In genomic region chr1:9826087-9826486, GRCh38 we compare ENCODE assay signal across 10 cellular contexts. TPM values are rescaled to one million over a fixed set of nuclear protein-coding genes. Genes with fewer than 3 reads are reported as not detected.
A peak's percentile ranks its signal among the peaks of the same experiment; 100 is the strongest.
DNase-seq lines count a peak whose midpoint lies in the region; ATAC-seq, FAIRE-seq and TF ChIP-seq lines count a peak whose summit lies in the region.
"Had no signal": no experiment of that assay in that cellular context is flagged by ENCODE, and none has a peak within 500 bp of the region (broad histone marks: within the 10 kb centered on the region; RNA-seq: fewer than 3 reads in every experiment).

No MANE protein-coding gene starts in this region.

- H3K27ac Mint-ChIP-seq in dendritic cell treated with granulocyte-macrophage colony-stimulating factor and Interleukin-4, amounts not matched to agents 40 ng/mL and 50 ng/mL, for 4 days = peak overlapping the region; percentile 69
- peak overlapping the region; percentile 83 for H3K27ac Mint-ChIP-seq in osteocyte (ENCODE audit: unreplicated experiment)

- no TSS peak for BruUV-seq in HepG2 (replicated peaks; lab: Mats Ljungman, UMichigan)

- no peak overlapping the region for H3K4me3 ChIP-seq in HepG2 (replicated peaks in 1 of 3; ENCODE audit: insufficient read depth in 1 of 3, low read depth in 2 of 3, low read length in 3 of 3)
- no peak overlapping the region for H3K4me3 ChIP-seq in right lobe of liver

- H3K36me3 Mint-ChIP-seq in dendritic cell treated with granulocyte-macrophage colony-stimulating factor and Interleukin-4, amounts not matched to agents 40 ng/mL and 50 ng/mL, for 4 days (ENCODE audit: low read depth) = no peaks in the 10 kb centered on the region
- no peaks in the 10 kb centered on the region for H3K36me3 Mint-ChIP-seq in osteocyte (ENCODE audit: unreplicated experiment)

- no peak for DNase-seq in HepG2 (ENCODE audit: low spot score)
- DNase-seq in right lobe of liver = no peak
- no peak for DNase-seq in osteocyte (ENCODE audit: extremely low spot score, unreplicated experiment)
- DNase-seq in erythroblast (lab: John Stamatoyannopoulos, UW) = no peak
- DNase-seq in stimulated activated CD4-positive, alpha-beta T cell treated with anti-CD3 and anti-CD28 coated beads, Interleukin-1b, Interleukin-23, amount 100 ng/mL, for 48 hours = no peak
- DNase-seq: activated CD4-positive, CD25-positive, alpha-beta regulatory T cell; GOT3 had no signal

- H3K9me3 ChIP-seq in HepG2 (ENCODE audit: low read length) (no peaks in the 10 kb centered on the region), right lobe of liver (no peaks in the 10 kb centered on the region)

- H3K36me3 ChIP-seq in HepG2 (replicated peaks in 1 of 2; ENCODE audit: control insufficient read depth in 1 of 2, insufficient read depth in 2 of 2, low read length in 2 of 2) (no peaks in the 10 kb centered on the region), right lobe of liver (no peaks in the 10 kb centered on the region)

- POLR2A ChIA-PET in HepG2 (lab: Yijun Ruan, JAX) = interaction anchor here (1.7 kb wide), 1 partner anchor 109 kb away, joined by 6 read pairs; no protein-coding TSS in a partner anchor

- no peak for TF ChIP-seq RAD21 in HepG2 (CRISPR knock-in tag; IDR thresholded peaks at IDR 0.05)

- H3K27me3 ChIP-seq in HepG2 (ENCODE audit: control insufficient read depth in 1 of 2, insufficient read depth in 2 of 2, low read length in 2 of 2) (peaks cover 0 to 4% of the 10 kb centered on the region in 2 experiments; a peak in 1 of 5 replicates), right lobe of liver (no peaks in the 10 kb centered on the region)

- H3K9ac ChIP-seq in HepG2 (ENCODE audit: insufficient read depth, low read depth, low read length) = no peak overlapping the region

- peaks cover 24% of the 10 kb centered on the region for H3K4me1 Mint-ChIP-seq in dendritic cell treated with granulocyte-macrophage colony-stimulating factor and Interleukin-4, amounts not matched to agents 40 ng/mL and 50 ng/mL, for 4 days (ENCODE audit: low read depth)
- H3K4me1 Mint-ChIP-seq in osteocyte (ENCODE audit: unreplicated experiment) = peaks cover 37% of the 10 kb centered on the region

- no peaks in the 10 kb centered on the region for H3K27me3 Mint-ChIP-seq in dendritic cell treated with granulocyte-macrophage colony-stimulating factor and Interleukin-4, amounts not matched to agents 40 ng/mL and 50 ng/mL, for 4 days
- H3K27me3 Mint-ChIP-seq in osteocyte (ENCODE audit: unreplicated experiment) = no peaks in the 10 kb centered on the region

- H3K9me3 Mint-ChIP-seq in dendritic cell treated with granulocyte-macrophage colony-stimulating factor and Interleukin-4, amounts not matched to agents 40 ng/mL and 50 ng/mL, for 4 days = no peaks in the 10 kb centered on the region
- H3K9me3 Mint-ChIP-seq in osteocyte (ENCODE audit: unreplicated experiment) = no peaks in the 10 kb centered on the region

- H3K4me2 ChIP-seq in HepG2 (ENCODE audit: low read depth, low read length) = 0 out of 2 replicates have a peak overlapping the region, but pooled peaks have one; percentile 79

- in situ Hi-C loops in HepG2 (cut with HindIII; ENCODE audit: extremely low pct_ligation_motif_present, low pct_unique_long_range_greater_than_20kb) = no loop called here

- H3K79me2 ChIP-seq in HepG2 (ENCODE audit: insufficient read depth, low read length) = peaks cover 18% of the 10 kb centered on the region

- TF ChIP-seq CTCF in HepG2 (CRISPR knock-in tag; IDR thresholded peaks at IDR 0.05) (no peak), right lobe of liver (IDR thresholded peaks at IDR 0.05) (no peak), osteocyte (IDR thresholded peaks at IDR 0.05) (no peak)

- 0 out of 2 replicates have a peak, but pooled peaks cover 11% of the 10 kb centered on the region for H4K20me1 ChIP-seq in HepG2 (ENCODE audit: insufficient read depth, low read length)

- WGBS in HepG2 (ENCODE audit: low lambda C conversion rate) = 76% methylated on average over 3 of the region's 3 CpGs
- WGBS in right lobe of liver (ENCODE audit: insufficient coverage, low coverage, low lambda C conversion rate, missing lambda C conversion rate) = 84% methylated on average over 3 of the region's 3 CpGs

- H3K4me3 Mint-ChIP-seq in dendritic cell treated with granulocyte-macrophage colony-stimulating factor and Interleukin-4, amounts not matched to agents 40 ng/mL and 50 ng/mL, for 4 days = no peak overlapping the region
- H3K4me3 Mint-ChIP-seq in osteocyte (ENCODE audit: unreplicated experiment) = no peak overlapping the region

- CTCF ChIA-PET in HepG2 (lab: Yijun Ruan, JAX; ENCODE audit: low intra/inter-chr PET ratio, low total read pairs) = no interaction called here

- intact Hi-C loops in HepG2 (cut with micrococcal nuclease; ENCODE audit: unreplicated experiment) (loop anchor here (5.0 kb wide), 1 partner anchor 44 kb away; no protein-coding TSS in a partner anchor), right lobe of liver (cut with DNase I) (no loop called here)
- intact Hi-C loops in dendritic cell treated with granulocyte-macrophage colony-stimulating factor and Interleukin-4, amounts not matched to agents 40 ng/mL and 50 ng/mL, for 4 days (cut with micrococcal nuclease) = no loop called here

- no peak overlapping the region for H3K27ac ChIP-seq in HepG2 (ENCODE audit: extremely low read length, insufficient read depth, low read length)
- H3K27ac ChIP-seq in right lobe of liver = no peak overlapping the region

- ATAC-seq in HepG2 (no peak), right lobe of liver (no peak), GM19455 (IDR thresholded peaks at IDR 0.05; ENCODE audit: unreplicated experiment) (no peak), GM21786 (IDR thresholded peaks at IDR 0.05; ENCODE audit: unreplicated experiment) (no peak)

- peaks cover 51% of the 10 kb centered on the region for H3K4me1 ChIP-seq in HepG2 (ENCODE audit: insufficient read depth, low read length)
- H3K4me1 ChIP-seq in right lobe of liver = peaks cover 0 to 21% (median 0%) of the 10 kb centered on the region in 4 donors

- H2AFZ ChIP-seq in HepG2 (ENCODE audit: low read length) = no peak overlapping the region

- TF ChIP-seq POLR2A in HepG2 (IDR thresholded peaks at IDR 0.05; ENCODE audit: insufficient read depth in 1 of 2, low read depth in 2 of 2, low read length in 2 of 2) (no peak), right lobe of liver (IDR thresholded peaks at IDR 0.05) (no peak), erythroblast (IDR thresholded peaks at IDR 0.05; ENCODE audit: low read length) (no peak)

- FAIRE-seq in HepG2 (lab: Jason Lieb, UNC) = no peak

- TF ChIP-seq EP300 in HepG2 (IDR thresholded peaks at IDR 0.05; ENCODE audit: low read depth in 2 of 2, low read length in 2 of 2) (no peak), HepG2 (CRISPR knock-in tag; IDR thresholded peaks at IDR 0.05; ENCODE audit: borderline replicate concordance) (no peak)

TF ChIP-seq in HepG2, 621 proteins besides CTCF, POLR2A, EP300 and RAD21:
- TF ChIP-seq MAFK (conservative IDR thresholded peaks at IDR 0.05 in 1 of 2, IDR thresholded peaks at IDR 0.05 in 1 of 2; ENCODE audit: low read length in 2 of 2) (peak; percentile 44 to 48; a peak in 3 of 4 replicates), ZKSCAN5 (CRISPR knock-in tag; IDR thresholded peaks at IDR 0.05) (no peak)

RNA-seq across cellular contexts. Expression of gene CLSTN1, which starts 2.3 kb away (rescaled TPM):
- total RNA-seq in HepG2 (2016; rRNA removed; fragmentation: Illumina TruSeq; extraction: Trizol) = 11.9 and 19.7 TPM in 2 replicates
- 2.9 and 4.1 TPM in 2 replicates for total RNA-seq in HepG2 (2016; cell fraction: cytosol; rRNA removed; fragmentation: Illumina TruSeq; extraction: Trizol; ENCODE audit: low read depth)
- total RNA-seq in HepG2 (2016; cell fraction: insoluble cytoplasmic fraction; rRNA removed; fragmentation: Illumina TruSeq; extraction: Trizol) = 9.1 and 22.6 TPM in 2 replicates
- total RNA-seq in HepG2 (2016; cell fraction: membrane; rRNA removed; fragmentation: Illumina TruSeq; extraction: Trizol) = 6.8 and 8.1 TPM in 2 replicates
- 30.2 and 36.0 TPM in 2 replicates for total RNA-seq in HepG2 (2016; cell fraction: nucleus; rRNA removed; fragmentation: Illumina TruSeq; extraction: Trizol)
- polyA plus RNA-seq in HepG2 (2011; rRNA removed) = 29.8 and 35.3 TPM in 2 replicates
- polyA plus RNA-seq in HepG2 (2011; cell fraction: cytosol; rRNA removed) = 32.1 and 32.2 TPM in 2 replicates
- polyA plus RNA-seq in HepG2 (2011; cell fraction: nucleus; rRNA removed) = 58.5 and 61.2 TPM in 2 replicates
- 58.8 and 80.4 TPM in 2 replicates for polyA plus RNA-seq in HepG2 (2012)
- polyA plus RNA-seq in HepG2 (2016; cell fraction: cytosol; fragmentation: Illumina TruSeq; extraction: Trizol; ENCODE audit: low read depth) = 3.4 and 3.6 TPM in 2 replicates
- 15.5 and 22.9 TPM in 2 replicates for polyA plus RNA-seq in HepG2 (2016; cell fraction: insoluble cytoplasmic fraction; fragmentation: Illumina TruSeq; extraction: Trizol; ENCODE audit: low read depth)
- polyA plus RNA-seq in HepG2 (2016; cell fraction: membrane; fragmentation: Illumina TruSeq; extraction: Trizol; ENCODE audit: low read depth) = 8.3 and 9.9 TPM in 2 replicates
- 82.7 and 87.2 TPM in 2 replicates for polyA plus RNA-seq in HepG2 (2016; cell fraction: nucleus; fragmentation: Illumina TruSeq; extraction: Trizol; ENCODE audit: insufficient read depth, low read depth)
- 22.8 and 40.9 TPM in 2 replicates for polyA minus RNA-seq in HepG2 (2011; rRNA and poly(A)+ RNA removed; ENCODE audit: low replicate concordance)
- 40.7 and 51.6 TPM in 2 replicates for polyA minus RNA-seq in HepG2 (2011; cell fraction: cytosol; rRNA and poly(A)+ RNA removed)
- polyA minus RNA-seq in HepG2 (2011; cell fraction: nucleus; rRNA and poly(A)+ RNA removed) = 24.4 and 24.8 TPM in 2 replicates
- total RNA-seq in right lobe of liver = 1 to 10 TPM; 4.4 to 9.9 (median 8.3) TPM
- total RNA-seq in osteocyte = 179 and 187 TPM in 2 replicates
